In the genomic region with DNA sequence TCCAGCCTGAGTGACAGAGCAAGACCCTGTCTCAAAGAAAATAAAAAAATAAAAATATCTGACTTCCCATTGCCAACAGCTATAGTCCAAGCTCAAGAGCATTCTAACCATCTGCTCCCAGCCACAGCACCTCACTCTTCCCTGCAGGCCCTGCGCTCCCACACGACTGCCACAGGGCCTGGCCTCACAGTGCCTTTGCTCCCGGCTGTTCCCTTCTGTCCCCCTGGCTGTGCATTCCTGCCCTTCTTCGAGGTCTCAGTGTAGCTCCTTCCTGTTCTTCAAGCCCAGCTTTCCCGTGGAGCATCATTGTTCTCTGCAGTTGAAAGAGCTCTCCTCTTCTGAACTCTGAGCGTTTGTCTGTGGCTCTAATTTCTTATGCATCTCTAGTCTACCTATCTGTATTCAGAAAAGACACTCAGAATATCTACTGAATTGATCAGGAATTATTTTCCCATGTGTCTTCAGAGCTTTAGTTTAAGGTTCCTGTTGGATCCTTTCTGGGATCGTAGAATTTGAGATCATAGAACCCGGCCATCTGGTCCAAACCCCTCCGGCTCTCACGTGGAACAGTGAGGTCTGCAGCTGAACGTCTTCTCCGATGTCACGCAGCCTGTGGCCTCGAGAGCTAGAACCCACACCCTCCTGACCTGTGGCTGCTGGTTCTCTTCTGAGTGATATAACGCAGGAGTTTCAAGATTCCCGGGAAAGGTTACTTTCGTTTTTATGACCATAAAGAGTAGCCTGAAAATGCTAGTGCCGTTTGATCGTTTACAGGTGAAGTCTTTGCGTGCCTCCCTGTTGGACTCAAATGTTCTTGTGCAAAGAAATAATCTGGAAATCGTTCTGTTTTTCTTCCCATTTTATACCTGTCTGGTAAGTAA, we compare ENCODE assay signal across 16 cellular contexts. TPM values are rescaled to one million over a fixed set of nuclear protein-coding genes. Genes with fewer than 3 reads are reported as not detected.
DNase-seq lines count a peak whose midpoint lies in the region; ATAC-seq and TF ChIP-seq lines count a peak whose summit lies in the region.
"Had no signal": no experiment of that assay in that cellular context is flagged by ENCODE, and none has a peak within 500 bp of the region (broad histone marks: within the 10 kb centered on the region; RNA-seq: fewer than 3 reads in every experiment).

No MANE protein-coding gene starts in this region.

- H3K4me3 Mint-ChIP-seq in endodermal cell (no peak overlapping the region), progenitor cell of endocrine pancreas (ENCODE audit: low read depth) (no peak overlapping the region)
- H3K4me3 Mint-ChIP-seq in T-helper 2 cell treated with Interferon-gamma antibody and Interleukin-4, amounts not matched to agents 5 μg/mL and 100 μg/mL, for 36 hours = no peak overlapping the region
- H3K4me3 Mint-ChIP-seq: activated T-helper 1 cell treated with anti-CD3 and anti-CD28 coated beads, Interleukin-12 subunit alpha, Interleukin-12 subunit beta, Interleukin-2, Interleukin-4 antibody, amounts not matched to agents 30 ng/mL and 10 ng/mL and 1 ng/mL, durations not matched to agents 14 hours and 24 hours and 36 hours; CD14-positive monocyte had no signal

- intact Hi-C loops in Panc1 (cut with micrococcal nuclease; ENCODE audit: unreplicated experiment) = no loop called here

- ATAC-seq in Panc1 (0 out of 2 replicates have a peak, but pooled peaks have one; percentile 8), GM21825 (IDR thresholded peaks at IDR 0.05; ENCODE audit: unreplicated experiment) (no peak)

- no peak overlapping the region for H3K9ac ChIP-seq in endodermal cell (ENCODE audit: extremely low read depth, low read length, poor library complexity, severe bottlenecking)

- H3K9me3 ChIP-seq in Panc1 (ENCODE audit: control insufficient read depth, insufficient read depth, low read depth, low read length) = no peaks in the 10 kb centered on the region
- no peaks in the 10 kb centered on the region for H3K9me3 ChIP-seq in endodermal cell (ENCODE audit: control insufficient read depth, low read length)
- H3K9me3 ChIP-seq: heart left ventricle had no signal

- H3K4me3 ChIP-seq in Panc1 (ENCODE audit: low read depth in 2 of 2, low read length in 2 of 2) = no peak overlapping the region
- H3K4me3 ChIP-seq in endodermal cell (ENCODE audit: low read length) = no peak overlapping the region
- H3K4me3 ChIP-seq: coronary artery, heart left ventricle had no signal

- H3K36me3 Mint-ChIP-seq in endodermal cell (ENCODE audit: low read depth) (no peaks in the 10 kb centered on the region), progenitor cell of endocrine pancreas (ENCODE audit: insufficient read depth) (peaks cover 27% of the 10 kb centered on the region)
- peaks cover 22% of the 10 kb centered on the region for H3K36me3 Mint-ChIP-seq in T-helper 2 cell treated with Interferon-gamma antibody and Interleukin-4, amounts not matched to agents 5 μg/mL and 100 μg/mL, for 36 hours (ENCODE audit: low read depth)

- H3K9me3 Mint-ChIP-seq in endodermal cell (no peaks in the 10 kb centered on the region), progenitor cell of endocrine pancreas (ENCODE audit: low read depth) (no peaks in the 10 kb centered on the region)
- H3K9me3 Mint-ChIP-seq in T-helper 2 cell treated with Interferon-gamma antibody and Interleukin-4, amounts not matched to agents 5 μg/mL and 100 μg/mL, for 36 hours = no peaks in the 10 kb centered on the region
- H3K9me3 Mint-ChIP-seq: activated T-helper 1 cell treated with anti-CD3 and anti-CD28 coated beads, Interleukin-12 subunit alpha, Interleukin-12 subunit beta, Interleukin-2, Interleukin-4 antibody, amounts not matched to agents 30 ng/mL and 10 ng/mL and 1 ng/mL, durations not matched to agents 14 hours and 24 hours and 36 hours; CD14-positive monocyte; naive B cell had no signal

- TF ChIP-seq CTCF in Panc1 (IDR thresholded peaks at IDR 0.05) = no peak
- no peak for TF ChIP-seq CTCF in endodermal cell (conservative IDR thresholded peaks at IDR 0.05)
- TF ChIP-seq CTCF in progenitor cell of endocrine pancreas (IDR thresholded peaks at IDR 0.05; ENCODE audit: unreplicated experiment) = no peak

- POLR2A ChIA-PET in Panc1 (lab: Charles Lee) = interaction anchor here (0.6 kb wide), 1 partner anchor 191 kb away, joined by 8 read pairs; no protein-coding TSS in a partner anchor

- peak overlapping the region; percentile 78 for H3K27ac ChIP-seq in Panc1 (ENCODE audit: low read length)
- H3K27ac ChIP-seq in endodermal cell (ENCODE audit: low read depth, low read length) = no peak overlapping the region
- H3K27ac ChIP-seq: coronary artery, heart left ventricle had no signal

- H3K27me3 Mint-ChIP-seq in endodermal cell (ENCODE audit: insufficient read depth) = no peaks in the 10 kb centered on the region
- H3K27me3 Mint-ChIP-seq in progenitor cell of endocrine pancreas = no peaks in the 10 kb centered on the region
- H3K27me3 Mint-ChIP-seq in T-helper 2 cell treated with Interferon-gamma antibody and Interleukin-4, amounts not matched to agents 5 μg/mL and 100 μg/mL, for 36 hours (ENCODE audit: low read depth) = no peaks in the 10 kb centered on the region
- H3K27me3 Mint-ChIP-seq: naive B cell had no signal

- H3K27me3 ChIP-seq in Panc1 (ENCODE audit: control insufficient read depth, insufficient read depth, low read length) (no peaks in the 10 kb centered on the region), endodermal cell (ENCODE audit: control insufficient read depth, insufficient read depth, low read length, poor library complexity, severe bottlenecking) (no peaks in the 10 kb centered on the region)
- H3K27me3 ChIP-seq: heart left ventricle had no signal

- H3K36me3 ChIP-seq in Panc1 (ENCODE audit: control insufficient read depth, insufficient read depth, low read length) = no peaks in the 10 kb centered on the region; the same call in 1 of the 2 replicates
- no peaks in the 10 kb centered on the region for H3K36me3 ChIP-seq in endodermal cell (ENCODE audit: control insufficient read depth, insufficient read depth, low read length)

- CTCF ChIA-PET in Panc1 (lab: Charles Lee) = interaction anchor here (0.5 kb wide), 1 partner anchor 131 kb away, joined by 6 read pairs; no protein-coding TSS in a partner anchor

- in situ Hi-C loops in Panc1 (cut with HindIII; ENCODE audit: low pct_unique_long_range_greater_than_20kb, low sequenced_read_pairs) = no loop called here

- H3K4me1 Mint-ChIP-seq in endodermal cell (peaks cover 2% of the 10 kb centered on the region), progenitor cell of endocrine pancreas (ENCODE audit: low read depth) (peaks cover 29% of the 10 kb centered on the region)
- H3K4me1 Mint-ChIP-seq in T-helper 2 cell treated with Interferon-gamma antibody and Interleukin-4, amounts not matched to agents 5 μg/mL and 100 μg/mL, for 36 hours (ENCODE audit: low read depth) = peaks cover 18% of the 10 kb centered on the region
- H3K4me1 Mint-ChIP-seq: CD14-positive monocyte had no signal

- TSS peak; percentile 39 for BruUV-seq in Panc1 (replicated peaks; lab: Mats Ljungman, UMichigan)

- H3K4me1 ChIP-seq in Panc1 (ENCODE audit: control insufficient read depth, insufficient read depth, low read length) = peaks cover 19% of the 10 kb centered on the region
- H3K4me1 ChIP-seq in endodermal cell (ENCODE audit: control insufficient read depth, insufficient read depth, low read length) = no peaks in the 10 kb centered on the region
- H3K4me1 ChIP-seq: heart left ventricle had no signal

- peak; percentile 25 for DNase-seq in ELR (ENCODE audit: low read depth)
- no peak for DNase-seq in Panc1 (ENCODE audit: low read depth, low spot score)
- DNase-seq in endodermal cell = peak; percentile 56
- no peak for DNase-seq in progenitor cell of endocrine pancreas (ENCODE audit: low spot score, unreplicated experiment)
- DNase-seq in T-helper 2 cell treated with Interferon-gamma antibody and Interleukin-4, amounts not matched to agents 5 μg/mL and 100 μg/mL, for 36 hours (ENCODE audit: low spot score) = no peak
- no peak for DNase-seq in COR-L47 (lab: John Stamatoyannopoulos, UW)
- DNase-seq: amygdala, heart left ventricle, naive B cell, NCI-H2081, NCI-H748 treated with DMSO at 0.1 percent for 48 hours, substantia nigra had no signal

- WGBS in endodermal cell (ENCODE audit: insufficient coverage in 1 of 2, insufficient read length in 1 of 2), 2 experiments = 85 to 90% methylated on average over 20 to 21 of the region's 21 CpGs

- no peak overlapping the region for H3K27ac Mint-ChIP-seq in endodermal cell
- peak overlapping the region; percentile 31 for H3K27ac Mint-ChIP-seq in progenitor cell of endocrine pancreas
- H3K27ac Mint-ChIP-seq in T-helper 2 cell treated with Interferon-gamma antibody and Interleukin-4, amounts not matched to agents 5 μg/mL and 100 μg/mL, for 36 hours = no peak overlapping the region
- H3K27ac Mint-ChIP-seq: activated T-helper 1 cell treated with anti-CD3 and anti-CD28 coated beads, Interleukin-12 subunit alpha, Interleukin-12 subunit beta, Interleukin-2, Interleukin-4 antibody, amounts not matched to agents 30 ng/mL and 10 ng/mL and 1 ng/mL, durations not matched to agents 14 hours and 24 hours and 36 hours had no signal

RNA-seq across cellular contexts. Expression of gene DOP1B, which starts 54.4 kb away (rescaled TPM):
- total RNA-seq in Panc1 (2021; ENCODE audit: unreplicated experiment) (31.0 TPM), endodermal cell (1 to 10 TPM; 7.8 to 8.0 TPM), progenitor cell of endocrine pancreas (47.7 and 57.4 TPM in 2 replicates)
- 23.5 TPM for polyA plus RNA-seq in Panc1 (2012; ENCODE audit: insufficient read length)
- polyA plus RNA-seq in endodermal cell (2013, experiment 1 of 2) = 8.4 TPM
- 9.0 TPM for polyA plus RNA-seq in endodermal cell (2013, experiment 2 of 2)

Comparison
In these comparisons a context has a peak if more than half of its experiments do, and no peak if none do; other contexts are left out.
1. DNase-seq: peak in ELR (single experiment) and endodermal cell (single experiment); none in Panc1 (single experiment), progenitor cell of endocrine pancreas (single experiment), T-helper 2 cell treated with Interferon-gamma antibody and Interleukin-4, amounts not matched to agents 5 μg/mL and 100 μg/mL, for 36 hours (single experiment) and COR-L47 (single experiment).